24 cellular contexts compared by ENCODE assay signal in the genomic region with DNA sequence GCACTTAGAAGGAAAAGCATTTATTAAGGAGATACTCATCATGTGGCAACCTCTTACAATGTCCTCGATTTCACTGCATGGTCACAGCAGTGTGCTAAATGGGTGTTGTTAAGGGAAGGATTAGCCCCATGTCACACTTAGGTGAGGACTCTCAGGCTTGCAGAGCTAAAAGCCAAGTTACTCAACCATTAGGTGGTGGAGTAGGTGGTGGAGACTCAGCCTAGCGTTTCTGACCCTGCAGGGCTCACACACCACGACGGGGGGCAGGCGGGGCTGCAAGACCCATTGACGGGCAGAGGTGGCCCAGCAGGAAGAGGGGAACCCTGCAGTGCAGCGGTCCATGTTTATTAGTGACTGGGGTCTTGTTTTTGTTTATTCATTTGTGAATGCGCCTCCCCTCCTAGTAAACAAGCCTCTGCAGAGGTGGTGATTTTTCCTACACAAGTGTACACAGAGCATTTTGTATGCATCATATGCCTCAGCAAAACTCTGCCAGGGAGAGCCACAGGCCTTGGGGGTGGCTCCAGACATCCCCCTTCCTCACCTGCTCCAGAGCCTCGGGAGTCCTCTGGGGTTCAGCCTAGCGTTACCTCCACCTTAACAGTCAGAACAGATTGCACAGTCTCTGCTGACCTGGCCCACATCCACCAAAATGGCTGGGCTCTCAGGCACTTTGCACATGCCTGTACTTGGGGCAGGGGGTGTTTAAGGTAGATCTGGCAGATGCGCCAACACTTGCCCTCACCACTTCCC.
DNase-seq lines count a peak whose midpoint lies in the region; ATAC-seq and TF ChIP-seq lines count a peak whose summit lies in the region.
"Had no signal": no experiment of that assay in that cellular context is flagged by ENCODE, and none has a peak within 500 bp of the region (broad histone marks: within the 10 kb centered on the region; RNA-seq: fewer than 3 reads in every experiment).

No MANE protein-coding gene starts in this region.

- H3K79me2 ChIP-seq in osteoblast (ENCODE audit: insufficient read depth, low read length) = no peaks in the 10 kb centered on the region
- H3K79me2 ChIP-seq in OCI-LY7 (ENCODE audit: insufficient read depth, low read depth, low read length) = no peaks in the 10 kb centered on the region

- CTCF ChIA-PET in OCI-LY7 (lab: Charles Lee; ENCODE audit: unreplicated experiment) = no interaction called here
- CTCF ChIA-PET in activated CD8-positive, alpha-beta T cell treated with anti-CD3 and anti-CD28 coated beads for 36 hours (lab: Charles Lee) = no interaction called here

- H3K4me3 Mint-ChIP-seq in activated T-helper 2 cell treated with anti-CD3 and anti-CD28 coated beads, Interferon-gamma antibody, Interleukin-2, Interleukin-4, amounts not matched to agents 10 μg/mL and 5 μg/mL and 100 μg/mL, durations not matched to agents 14 hours and 24 hours and 36 hours (ENCODE audit: low read depth) = no peak overlapping the region
- H3K4me3 Mint-ChIP-seq in activated CD8-positive, alpha-beta T cell treated with anti-CD3 and anti-CD28 coated beads for 36 hours = no peak overlapping the region
- H3K4me3 Mint-ChIP-seq: B cell; CD8-positive, alpha-beta T cell; HFFc6 had no signal

- H4K20me1 ChIP-seq in osteoblast (ENCODE audit: insufficient read depth, low read length) = no peaks in the 10 kb centered on the region
- H4K20me1 ChIP-seq in OCI-LY7 (ENCODE audit: insufficient read depth, low read length) = no peaks in the 10 kb centered on the region

- H3K36me3 ChIP-seq in osteoblast (ENCODE audit: insufficient read depth, low read length) (no peaks in the 10 kb centered on the region), OCI-LY7 (ENCODE audit: insufficient read depth, low read length) (no peaks in the 10 kb centered on the region)
- H3K36me3 ChIP-seq: HAP-1, MG63 had no signal

- no peaks in the 10 kb centered on the region for H3K27me3 Mint-ChIP-seq in activated T-helper 2 cell treated with anti-CD3 and anti-CD28 coated beads, Interferon-gamma antibody, Interleukin-2, Interleukin-4, amounts not matched to agents 10 μg/mL and 5 μg/mL and 100 μg/mL, durations not matched to agents 14 hours and 24 hours and 36 hours (ENCODE audit: low read depth)
- H3K27me3 Mint-ChIP-seq in activated CD8-positive, alpha-beta T cell treated with anti-CD3 and anti-CD28 coated beads for 36 hours = peaks cover 1% of the 10 kb centered on the region

- no peaks in the 10 kb centered on the region for H3K4me1 Mint-ChIP-seq in activated T-helper 2 cell treated with anti-CD3 and anti-CD28 coated beads, Interferon-gamma antibody, Interleukin-2, Interleukin-4, amounts not matched to agents 10 μg/mL and 5 μg/mL and 100 μg/mL, durations not matched to agents 14 hours and 24 hours and 36 hours (ENCODE audit: low read depth)
- H3K4me1 Mint-ChIP-seq in activated CD8-positive, alpha-beta T cell treated with anti-CD3 and anti-CD28 coated beads for 36 hours (ENCODE audit: low read depth) = no peaks in the 10 kb centered on the region
- H3K4me1 Mint-ChIP-seq: B cell had no signal

- DNase-seq in GM12865 (ENCODE audit: low read depth) (peak; percentile 13), NCI-H460 (ENCODE audit: extremely low read depth, low read depth) (peak; percentile 58), left kidney (ENCODE audit: low read depth, low spot score) (peak; percentile 39), osteoblast (ENCODE audit: insufficient read length, low spot score, missing footprints) (no peak), OCI-LY7 (ENCODE audit: low spot score) (no peak)
- no peak for DNase-seq in activated T-helper 2 cell treated with anti-CD3 and anti-CD28 coated beads, Interferon-gamma antibody, Interleukin-2, Interleukin-4, amounts not matched to agents 10 μg/mL and 5 μg/mL and 100 μg/mL, durations not matched to agents 14 hours and 24 hours and 36 hours (ENCODE audit: low spot score)
- no peak for DNase-seq in activated CD8-positive, alpha-beta T cell treated with anti-CD3 and anti-CD28 coated beads for 36 hours
- DNase-seq: CD8-positive, alpha-beta T cell; DMS 273 treated with DMSO at 0.1 percent for 48 hours; DND-41; GM23248; HFFc6; KG1; MG63; NCI-H2029; NCI-H2227 treated with DMSO at 0.1 percent for 48 hours; NCI-H510A; NCI-H69; SHP77 treated with DMSO at 0.1 percent for 48 hours had no signal

- peaks cover 6% of the 10 kb centered on the region for H3K27me3 ChIP-seq in osteoblast (ENCODE audit: insufficient read depth, low read length)
- H3K27me3 ChIP-seq: MG63 had no signal

- no peaks in the 10 kb centered on the region for H3K9me3 ChIP-seq in osteoblast (ENCODE audit: low read depth, low read length)
- no peaks in the 10 kb centered on the region for H3K9me3 ChIP-seq in OCI-LY7 (ENCODE audit: low read length)
- H3K9me3 ChIP-seq: HAP-1, MG63 had no signal

- POLR2A ChIA-PET in OCI-LY7 (lab: Charles Lee) = no interaction called here
- POLR2A ChIA-PET in activated CD8-positive, alpha-beta T cell treated with anti-CD3 and anti-CD28 coated beads for 36 hours (lab: Charles Lee) = interaction anchor here (1.1 kb wide), 1 partner anchor 19 kb away, joined by 3 read pairs; no protein-coding TSS in a partner anchor

- no peaks in the 10 kb centered on the region for H3K9me2 ChIP-seq in OCI-LY7 (ENCODE audit: insufficient read depth, low read length)

- H2AFZ ChIP-seq in osteoblast (ENCODE audit: low read length) (peak overlapping the region; percentile 42), OCI-LY7 (ENCODE audit: low read length) (no peak overlapping the region)
- H2AFZ ChIP-seq: GM23248 had no signal

- H3K4me3 ChIP-seq in GM12865 (ENCODE audit: low read depth, low read length) (no peak overlapping the region), osteoblast (ENCODE audit: insufficient read depth, low read length) (no peak overlapping the region), OCI-LY7 (ENCODE audit: low read depth, low read length, poor library complexity, severe bottlenecking) (no peak overlapping the region)
- H3K4me3 ChIP-seq: GM23248, HAP-1, MG63 had no signal

- H3K9me3 Mint-ChIP-seq in activated T-helper 2 cell treated with anti-CD3 and anti-CD28 coated beads, Interferon-gamma antibody, Interleukin-2, Interleukin-4, amounts not matched to agents 10 μg/mL and 5 μg/mL and 100 μg/mL, durations not matched to agents 14 hours and 24 hours and 36 hours = no peaks in the 10 kb centered on the region
- no peaks in the 10 kb centered on the region for H3K9me3 Mint-ChIP-seq in activated CD8-positive, alpha-beta T cell treated with anti-CD3 and anti-CD28 coated beads for 36 hours
- H3K9me3 Mint-ChIP-seq: CD8-positive, alpha-beta T cell; HFFc6 had no signal

- no peaks in the 10 kb centered on the region for H3K36me3 Mint-ChIP-seq in activated T-helper 2 cell treated with anti-CD3 and anti-CD28 coated beads, Interferon-gamma antibody, Interleukin-2, Interleukin-4, amounts not matched to agents 10 μg/mL and 5 μg/mL and 100 μg/mL, durations not matched to agents 14 hours and 24 hours and 36 hours (ENCODE audit: low read depth)
- no peaks in the 10 kb centered on the region for H3K36me3 Mint-ChIP-seq in activated CD8-positive, alpha-beta T cell treated with anti-CD3 and anti-CD28 coated beads for 36 hours (ENCODE audit: low read depth)
- H3K36me3 Mint-ChIP-seq: CD8-positive, alpha-beta T cell had no signal

- TF ChIP-seq CTCF in GM12865 (IDR thresholded peaks at IDR 0.05; ENCODE audit: insufficient read depth, low read depth, low read length, missing control alignments) = no peak
- TF ChIP-seq CTCF in osteoblast (IDR thresholded peaks at IDR 0.05; ENCODE audit: extremely low read depth, low read depth, low read length) = no peak
- TF ChIP-seq CTCF in OCI-LY7 (conservative IDR thresholded peaks at IDR 0.05; ENCODE audit: low read length) = no peak
- no peak for TF ChIP-seq CTCF in activated CD8-positive, alpha-beta T cell treated with anti-CD3 and anti-CD28 coated beads for 36 hours (IDR thresholded peaks at IDR 0.05)

- peaks cover 23% of the 10 kb centered on the region for H3K4me1 ChIP-seq in osteoblast (ENCODE audit: insufficient read depth, low read length)
- no peaks in the 10 kb centered on the region for H3K4me1 ChIP-seq in OCI-LY7 (ENCODE audit: insufficient read depth, low read length, poor library complexity, severe bottlenecking)

- H3K27ac Mint-ChIP-seq in activated T-helper 2 cell treated with anti-CD3 and anti-CD28 coated beads, Interferon-gamma antibody, Interleukin-2, Interleukin-4, amounts not matched to agents 10 μg/mL and 5 μg/mL and 100 μg/mL, durations not matched to agents 14 hours and 24 hours and 36 hours = no peak overlapping the region
- no peak overlapping the region for H3K27ac Mint-ChIP-seq in activated CD8-positive, alpha-beta T cell treated with anti-CD3 and anti-CD28 coated beads for 36 hours
- H3K27ac Mint-ChIP-seq: B cell; CD8-positive, alpha-beta T cell; HFFc6 had no signal

- H3K27ac ChIP-seq in osteoblast (ENCODE audit: low read depth, low read length) = no peak overlapping the region
- H3K27ac ChIP-seq in OCI-LY7 (ENCODE audit: low read depth, low read length, poor library complexity, severe bottlenecking) = no peak overlapping the region
- H3K27ac ChIP-seq: C4-2B, GM23248, RWPE1 had no signal

- no peak overlapping the region for H3K4me2 ChIP-seq in osteoblast (ENCODE audit: insufficient read depth, low read length)
- no peak overlapping the region for H3K4me2 ChIP-seq in OCI-LY7 (ENCODE audit: low read length)

- intact Hi-C loops in activated T-helper 2 cell treated with anti-CD3 and anti-CD28 coated beads, Interferon-gamma antibody, Interleukin-2, Interleukin-4, amounts not matched to agents 10 μg/mL and 5 μg/mL and 100 μg/mL, durations not matched to agents 14 hours and 24 hours and 36 hours (cut with micrococcal nuclease) = no loop called here
- intact Hi-C loops in OCI-LY7 (cut with micrococcal nuclease; ENCODE audit: unreplicated experiment) = no loop called here
- intact Hi-C loops in activated CD8-positive, alpha-beta T cell treated with anti-CD3 and anti-CD28 coated beads for 36 hours (cut with micrococcal nuclease) = no loop called here

- BruUV-seq in OCI-LY7 (replicated peaks; lab: Mats Ljungman, UMichigan) = no TSS peak

- ATAC-seq in activated CD8-positive, alpha-beta T cell treated with anti-CD3 and anti-CD28 coated beads for 36 hours = no peak
- ATAC-seq: CD8-positive, alpha-beta T cell; Panc1 had no signal

Comparison
In these comparisons a context has a peak if more than half of its experiments do, and no peak if none do; other contexts are left out.
1. DNase-seq: peak in GM12865 (single experiment), NCI-H460 (single experiment) and left kidney (single experiment); none in osteoblast (single experiment), activated T-helper 2 cell treated with anti-CD3 and anti-CD28 coated beads, Interferon-gamma antibody, Interleukin-2, Interleukin-4, amounts not matched to agents 10 μg/mL and 5 μg/mL and 100 μg/mL, durations not matched to agents 14 hours and 24 hours and 36 hours (single experiment), OCI-LY7 (single experiment) and activated CD8-positive, alpha-beta T cell treated with anti-CD3 and anti-CD28 coated beads for 36 hours (single experiment).